12 cellular contexts compared by ENCODE assay signal in the genomic region with DNA sequence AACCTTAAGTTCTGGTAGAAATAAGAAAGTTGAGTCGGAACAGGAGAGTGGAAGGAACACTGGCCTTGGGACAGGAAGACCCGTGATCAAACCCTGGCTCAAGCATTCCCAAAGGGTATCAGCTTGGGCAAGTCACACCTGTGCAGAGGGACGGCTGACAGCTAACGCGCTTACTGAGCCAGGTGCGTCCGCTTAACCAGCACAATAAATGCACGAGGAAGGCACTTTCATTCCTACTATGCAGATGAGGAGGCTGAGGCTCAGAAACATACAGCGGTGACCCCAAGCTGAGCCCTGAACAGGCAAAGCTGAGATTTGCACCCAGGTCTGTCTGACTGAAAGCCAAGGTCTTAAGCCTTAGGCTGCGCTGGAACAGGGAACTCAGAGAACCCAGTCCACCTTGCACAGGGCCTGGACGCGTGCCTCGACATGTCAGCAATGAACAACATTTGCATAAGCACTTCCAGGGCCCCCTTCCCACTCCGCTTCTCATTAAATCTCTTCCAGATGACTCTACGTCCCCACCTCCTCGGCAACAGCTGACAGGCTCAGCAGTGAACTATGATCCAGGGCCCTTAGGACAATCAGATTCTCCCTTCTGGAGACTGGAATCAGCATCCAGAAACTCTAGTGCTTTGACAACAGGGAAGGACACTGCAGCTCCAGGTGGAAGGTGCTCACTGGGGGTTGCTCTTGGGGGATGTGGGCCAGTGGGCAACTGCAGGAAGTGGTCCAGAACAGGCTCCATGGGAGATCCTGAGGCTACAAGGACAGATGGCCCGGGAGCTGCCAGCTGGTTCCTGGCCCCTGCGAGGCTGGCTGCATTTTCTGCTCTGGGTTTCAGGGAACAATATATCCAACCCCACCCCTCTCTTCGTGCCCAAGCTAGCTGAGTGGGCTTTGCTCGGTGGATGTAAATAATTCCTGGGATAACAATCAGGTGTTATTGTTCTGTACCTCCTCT. TPM values are rescaled to one million over a fixed set of nuclear protein-coding genes. Genes with fewer than 3 reads are reported as not detected.
A peak's percentile ranks its signal among the peaks of the same experiment; 100 is the strongest.
DNase-seq lines count a peak whose midpoint lies in the region; ATAC-seq, FAIRE-seq and TF ChIP-seq lines count a peak whose summit lies in the region.
"Had no signal": no experiment of that assay in that cellular context is flagged by ENCODE, and none has a peak within 500 bp of the region (broad histone marks: within the 10 kb centered on the region; RNA-seq: fewer than 3 reads in every experiment).

No MANE protein-coding gene starts in this region.

- H3K4me1 ChIP-seq in mammary epithelial cell (ENCODE audit: insufficient read depth, low read length) = peaks cover 39% of the 10 kb centered on the region
- peaks cover 71% of the 10 kb centered on the region for H3K4me1 ChIP-seq in HepG2 (ENCODE audit: insufficient read depth, low read length)
- peaks cover 82% of the 10 kb centered on the region for H3K4me1 ChIP-seq in stomach smooth muscle (ENCODE audit: control insufficient read depth, insufficient read depth, low read length)

- TF ChIP-seq EP300 in HepG2 (IDR thresholded peaks at IDR 0.05; ENCODE audit: low read depth in 2 of 2, low read length in 2 of 2) = no peak
- TF ChIP-seq EP300 in HepG2 (CRISPR knock-in tag; IDR thresholded peaks at IDR 0.05; ENCODE audit: borderline replicate concordance) = no peak

- H2AFZ ChIP-seq in mammary epithelial cell (ENCODE audit: low read depth, low read length) (peak overlapping the region; percentile 60), HepG2 (ENCODE audit: low read length) (no peak overlapping the region)

- peak overlapping the region in 1 of 3 experiments; percentile 0 for H3K4me3 ChIP-seq in mammary epithelial cell (replicated peaks in 1 of 3; ENCODE audit: insufficient read depth in 1 of 3, low read depth in 2 of 3, low read length in 3 of 3)
- H3K4me3 ChIP-seq in HepG2 (replicated peaks in 1 of 3; ENCODE audit: insufficient read depth in 1 of 3, low read depth in 2 of 3, low read length in 3 of 3) = no peak overlapping the region
- H3K4me3 ChIP-seq in stomach smooth muscle (ENCODE audit: low read length in 2 of 2) = peak overlapping the region; percentile 31 to 44
- H3K4me3 ChIP-seq: K562 had no signal

- no peak for TF ChIP-seq RAD21 in HepG2 (CRISPR knock-in tag; IDR thresholded peaks at IDR 0.05)

- BruUV-seq in mammary epithelial cell (replicated peaks; lab: Mats Ljungman, UMichigan) (no TSS peak), HepG2 (replicated peaks; lab: Mats Ljungman, UMichigan) (no TSS peak)

- no peaks in the 10 kb centered on the region for H3K4me1 Mint-ChIP-seq in activated T-helper 17 cell treated with anti-CD3 and anti-CD28 coated beads, Interleukin-2, amount 50 U/mL, for 72 hours
- H3K4me1 Mint-ChIP-seq: stimulated activated naive B cell treated with anti-CD40 and anti-IgM and Interleukin-4, amounts not matched to agents 10 μg/mL and 1 μg/mL and 100 μg/mL, for 72 hours had no signal

- no peak for TF ChIP-seq POLR2A in HepG2 (IDR thresholded peaks at IDR 0.05; ENCODE audit: insufficient read depth in 1 of 2, low read depth in 2 of 2, low read length in 2 of 2)

- no peaks in the 10 kb centered on the region for H3K27me3 ChIP-seq in mammary epithelial cell (ENCODE audit: insufficient read depth, low read length)
- H3K27me3 ChIP-seq in HepG2 (ENCODE audit: control insufficient read depth in 1 of 2, insufficient read depth in 2 of 2, low read length in 2 of 2) = no peaks in the 10 kb centered on the region
- H3K27me3 ChIP-seq in stomach smooth muscle (ENCODE audit: control insufficient read depth in 1 of 2, insufficient read depth in 2 of 2, low read length in 2 of 2) = no peaks in the 10 kb centered on the region

- ATAC-seq in HepG2 = no peak
- no peak for ATAC-seq in activated T-helper 17 cell treated with anti-CD3 and anti-CD28 coated beads, Interleukin-2, amount 50 U/mL, for 72 hours (replicated peaks)
- ATAC-seq: K562; stimulated activated naive B cell treated with anti-CD40 and anti-IgM and Interleukin-4, amounts not matched to agents 10 μg/mL and 1 μg/mL and 100 μg/mL, for 72 hours had no signal

- in situ Hi-C loops in mammary epithelial cell (cut with MboI; ENCODE audit: low sequenced_read_pairs in 2 of 2) (no loop called here), HepG2 (cut with HindIII; ENCODE audit: extremely low pct_ligation_motif_present, low pct_unique_long_range_greater_than_20kb) (loop anchor here (5.0 kb wide), 1 partner anchor 33 kb away; the partner anchor contains the start of gene SH3PXD2B)

- no peak for TF ChIP-seq CTCF in mammary epithelial cell (conservative IDR thresholded peaks at IDR 0.05 in 1 of 2, IDR thresholded peaks at IDR 0.05 in 1 of 2; ENCODE audit: extremely low read depth in 1 of 2, insufficient read depth in 1 of 2, low read depth in 1 of 2, low read length in 2 of 2)
- TF ChIP-seq CTCF in HepG2 (CRISPR knock-in tag; IDR thresholded peaks at IDR 0.05) = no peak

- peak overlapping the region; percentile 25 for H3K27ac ChIP-seq in mammary epithelial cell (ENCODE audit: insufficient read depth, low read depth, low read length)
- H3K27ac ChIP-seq in HepG2 (ENCODE audit: extremely low read length, insufficient read depth, low read length) = no peak overlapping the region
- H3K27ac ChIP-seq in stomach smooth muscle (ENCODE audit: low read length) = peak overlapping the region; percentile 87

- FAIRE-seq in HepG2 (lab: Jason Lieb, UNC) = no peak
- FAIRE-seq: K562 had no signal

- H3K9me3 ChIP-seq in mammary epithelial cell (replicated peaks; ENCODE audit: insufficient read depth, low read length) = no peaks in the 10 kb centered on the region
- no peaks in the 10 kb centered on the region for H3K9me3 ChIP-seq in HepG2 (ENCODE audit: low read length)
- no peaks in the 10 kb centered on the region for H3K9me3 ChIP-seq in stomach smooth muscle (ENCODE audit: control insufficient read depth in 2 of 2, low read length in 2 of 2)

- 63% methylated on average over 20 of the region's 20 CpGs for WGBS in mammary epithelial cell (ENCODE audit: low coverage, missing lambda C conversion rate)
- 72% methylated on average over 11 of the region's 20 CpGs for WGBS in HepG2 (ENCODE audit: low lambda C conversion rate)

- POLR2A ChIA-PET in HepG2 (lab: Yijun Ruan, JAX) = no interaction called here

- dilution Hi-C loops in mammary epithelial cell (cut with HindIII; ENCODE audit: low sequenced_read_pairs) = no loop called here

- intact Hi-C loops in mammary epithelial cell (cut with micrococcal nuclease) = loop anchor here (1.0 kb wide), 1 partner anchor 33 kb away; no protein-coding TSS in a partner anchor
- intact Hi-C loops in HepG2 (cut with micrococcal nuclease; ENCODE audit: unreplicated experiment) = no loop called here

- CTCF ChIA-PET in mammary epithelial cell (lab: Charles Lee; ENCODE audit: low non-redundant PET) = no interaction called here
- CTCF ChIA-PET in HepG2 (lab: Yijun Ruan, JAX; ENCODE audit: low intra/inter-chr PET ratio, low total read pairs) = no interaction called here

- no peak overlapping the region for H3K4me3 Mint-ChIP-seq in activated T-helper 17 cell treated with anti-CD3 and anti-CD28 coated beads, Interleukin-2, amount 50 U/mL, for 72 hours
- H3K4me3 Mint-ChIP-seq: stimulated activated naive B cell treated with anti-CD40 and anti-IgM and Interleukin-4, amounts not matched to agents 10 μg/mL and 1 μg/mL and 100 μg/mL, for 72 hours had no signal

- no peak overlapping the region for H3K9ac ChIP-seq in mammary epithelial cell (ENCODE audit: insufficient read depth, low read length)
- no peak overlapping the region for H3K9ac ChIP-seq in HepG2 (ENCODE audit: insufficient read depth, low read depth, low read length)
- H3K9ac ChIP-seq in stomach smooth muscle (ENCODE audit: low read length in 2 of 2) = peak overlapping the region; percentile 47 to 60

- H3K4me2 ChIP-seq in mammary epithelial cell (ENCODE audit: insufficient read depth, low read depth, low read length) (peak overlapping the region; percentile 62), HepG2 (ENCODE audit: low read depth, low read length) (0 out of 2 replicates have a peak overlapping the region, but pooled peaks have one; percentile 55)

- no peaks in the 10 kb centered on the region for H3K36me3 Mint-ChIP-seq in activated T-helper 17 cell treated with anti-CD3 and anti-CD28 coated beads, Interleukin-2, amount 50 U/mL, for 72 hours (ENCODE audit: low read depth)
- H3K36me3 Mint-ChIP-seq: stimulated activated naive B cell treated with anti-CD40 and anti-IgM and Interleukin-4, amounts not matched to agents 10 μg/mL and 1 μg/mL and 100 μg/mL, for 72 hours had no signal

- H3K9me3 Mint-ChIP-seq in activated T-helper 17 cell treated with anti-CD3 and anti-CD28 coated beads, Interleukin-2, amount 50 U/mL, for 72 hours = no peaks in the 10 kb centered on the region
- H3K9me3 Mint-ChIP-seq: stimulated activated naive B cell treated with anti-CD40 and anti-IgM and Interleukin-4, amounts not matched to agents 10 μg/mL and 1 μg/mL and 100 μg/mL, for 72 hours had no signal

- H3K79me2 ChIP-seq in mammary epithelial cell (ENCODE audit: insufficient read depth, low read length) = no peaks in the 10 kb centered on the region
- H3K79me2 ChIP-seq in HepG2 (ENCODE audit: insufficient read depth, low read length) = no peaks in the 10 kb centered on the region

- no peak overlapping the region for H3K27ac Mint-ChIP-seq in activated T-helper 17 cell treated with anti-CD3 and anti-CD28 coated beads, Interleukin-2, amount 50 U/mL, for 72 hours
- H3K27ac Mint-ChIP-seq: stimulated activated naive B cell treated with anti-CD40 and anti-IgM and Interleukin-4, amounts not matched to agents 10 μg/mL and 1 μg/mL and 100 μg/mL, for 72 hours had no signal

- H4K20me1 ChIP-seq in mammary epithelial cell (ENCODE audit: insufficient read depth, low read length) (no peaks in the 10 kb centered on the region), HepG2 (ENCODE audit: insufficient read depth, low read length) (no peaks in the 10 kb centered on the region)

- H3K36me3 ChIP-seq in mammary epithelial cell (ENCODE audit: insufficient read depth, low read length) (no peaks in the 10 kb centered on the region), HepG2 (replicated peaks in 1 of 2; ENCODE audit: control insufficient read depth in 1 of 2, insufficient read depth in 2 of 2, low read length in 2 of 2) (no peaks in the 10 kb centered on the region; a peak in 1 of 5 replicates), stomach smooth muscle (ENCODE audit: control insufficient read depth in 2 of 2, insufficient read depth in 2 of 2, low read length in 2 of 2) (peaks cover 0 to 5% of the 10 kb centered on the region in 2 donors)

- H3K27me3 Mint-ChIP-seq in activated T-helper 17 cell treated with anti-CD3 and anti-CD28 coated beads, Interleukin-2, amount 50 U/mL, for 72 hours = peaks cover 12% of the 10 kb centered on the region
- H3K27me3 Mint-ChIP-seq: stimulated activated naive B cell treated with anti-CD40 and anti-IgM and Interleukin-4, amounts not matched to agents 10 μg/mL and 1 μg/mL and 100 μg/mL, for 72 hours had no signal

- DNase-seq in NCI-H1694 treated with DMSO at 0.1 percent for 48 hours (lab: John Stamatoyannopoulos, UW) (peak; percentile 78), mammary epithelial cell (peak; percentile 40), HepG2 (ENCODE audit: low spot score) (no peak), NCI-H2196 treated with DMSO at 0.1 percent for 48 hours (lab: John Stamatoyannopoulos, UW; ENCODE audit: unreplicated experiment) (no peak), amniotic stem cell (lab: John Stamatoyannopoulos, UW) (no peak)
- no peak for DNase-seq in activated effector memory CD4-positive, alpha-beta T cell treated with anti-CD3 and anti-CD28 coated beads, Interleukin-2, amount 50 U/mL, for 16 hours
- DNase-seq: OCI-M1; retina; stimulated activated naive B cell treated with anti-CD40 and anti-IgM and Interleukin-4, amounts not matched to agents 10 μg/mL and 1 μg/mL and 100 μg/mL, for 72 hours had no signal

RNA-seq across cellular contexts. Expression of gene SH3PXD2B, which starts 35.2 kb away (rescaled TPM):
- 10 to 100 TPM; 19.2 to 25.1 TPM for total RNA-seq in mammary epithelial cell
- polyA plus RNA-seq in mammary epithelial cell = 14.1 TPM
- polyA minus RNA-seq in mammary epithelial cell = 33.7 TPM
- total RNA-seq in HepG2 (2016; rRNA removed; fragmentation: Illumina TruSeq; extraction: Trizol) = 3.4 and 3.8 TPM in 2 replicates
- 1.1 and 1.3 TPM in 2 replicates for total RNA-seq in HepG2 (2016; cell fraction: cytosol; rRNA removed; fragmentation: Illumina TruSeq; extraction: Trizol; ENCODE audit: low read depth)
- 3.2 and 3.8 TPM in 2 replicates for total RNA-seq in HepG2 (2016; cell fraction: insoluble cytoplasmic fraction; rRNA removed; fragmentation: Illumina TruSeq; extraction: Trizol)
- total RNA-seq in HepG2 (2016; cell fraction: membrane; rRNA removed; fragmentation: Illumina TruSeq; extraction: Trizol) = 1.5 and 2.4 TPM in 2 replicates
- total RNA-seq in HepG2 (2016; cell fraction: nucleus; rRNA removed; fragmentation: Illumina TruSeq; extraction: Trizol) = 3.8 TPM in 2 replicates
- polyA plus RNA-seq in HepG2 (2011; rRNA removed) = 4.6 and 5.3 TPM in 2 replicates
- polyA plus RNA-seq in HepG2 (2011; cell fraction: cytosol; rRNA removed) = 1.9 and 2.4 TPM in 2 replicates
- polyA plus RNA-seq in HepG2 (2011; cell fraction: nucleus; rRNA removed) = 6.3 and 6.6 TPM in 2 replicates
- 3.7 and 4.6 TPM in 2 replicates for polyA plus RNA-seq in HepG2 (2012)
- 0.45 and 0.58 TPM in 2 replicates for polyA plus RNA-seq in HepG2 (2016; cell fraction: cytosol; fragmentation: Illumina TruSeq; extraction: Trizol; ENCODE audit: low read depth)
- polyA plus RNA-seq in HepG2 (2016; cell fraction: insoluble cytoplasmic fraction; fragmentation: Illumina TruSeq; extraction: Trizol; ENCODE audit: low read depth) = 4.5 and 5.7 TPM in 2 replicates
- 0.58 and 1.3 TPM in 2 replicates for polyA plus RNA-seq in HepG2 (2016; cell fraction: membrane; fragmentation: Illumina TruSeq; extraction: Trizol; ENCODE audit: low read depth)
- 4.4 and 5.5 TPM in 2 replicates for polyA plus RNA-seq in HepG2 (2016; cell fraction: nucleus; fragmentation: Illumina TruSeq; extraction: Trizol; ENCODE audit: insufficient read depth, low read depth)
- polyA minus RNA-seq in HepG2 (2011; rRNA and poly(A)+ RNA removed; ENCODE audit: low replicate concordance) = 6.5 and 8.9 TPM in 2 replicates
- 4.5 and 5.0 TPM in 2 replicates for polyA minus RNA-seq in HepG2 (2011; cell fraction: cytosol; rRNA and poly(A)+ RNA removed)
- 4.5 and 4.7 TPM in 2 replicates for polyA minus RNA-seq in HepG2 (2011; cell fraction: nucleus; rRNA and poly(A)+ RNA removed)
- under 1 TPM; 0.08 to 0.09 TPM for total RNA-seq in activated T-helper 17 cell treated with anti-CD3 and anti-CD28 coated beads, Interleukin-2, amount 50 U/mL, for 72 hours

Comparison
In these comparisons a context has a peak if more than half of its experiments do, and no peak if none do; other contexts are left out.
1. DNase-seq: peak in NCI-H1694 treated with DMSO at 0.1 percent for 48 hours (single experiment) and mammary epithelial cell (single experiment); none in HepG2 (single experiment), NCI-H2196 treated with DMSO at 0.1 percent for 48 hours (single experiment), activated effector memory CD4-positive, alpha-beta T cell treated with anti-CD3 and anti-CD28 coated beads, Interleukin-2, amount 50 U/mL, for 16 hours (single experiment) and amniotic stem cell (single experiment).
2. H3K4me3 ChIP-seq: peak in stomach smooth muscle (2 of 2); none in HepG2 (0 of 3).
3. H3K9ac ChIP-seq: peak in stomach smooth muscle (2 of 2); none in mammary epithelial cell (single experiment) and HepG2 (single experiment).